Comparison of ENCODE assay signal across 28 cellular contexts in genomic region chr14:68503186-68503825, GRCh38.
A peak's percentile ranks its signal among the peaks of the same experiment; 100 is the strongest.
DNase-seq lines count a peak whose midpoint lies in the region; ATAC-seq and TF ChIP-seq lines count a peak whose summit lies in the region.
"Had no signal": no experiment of that assay in that cellular context is flagged by ENCODE, and none has a peak within 500 bp of the region (broad histone marks: within the 10 kb centered on the region; RNA-seq: fewer than 3 reads in every experiment).

No MANE protein-coding gene starts in this region.

- H3K4me2 ChIP-seq in hepatocyte: no peak overlapping the region

- no peaks in the 10 kb centered on the region for H3K79me2 ChIP-seq in hepatocyte

- no peak overlapping the region for H3K4me3 Mint-ChIP-seq in neural crest cell
- H3K4me3 Mint-ChIP-seq in CD8-positive, alpha-beta memory T cell: no peak overlapping the region
- H3K4me3 Mint-ChIP-seq in activated naive CD4-positive, alpha-beta T cell treated with anti-CD3 and anti-CD28 coated beads for 36 hours: no peak overlapping the region
- H3K4me3 Mint-ChIP-seq: activated CD4-positive, alpha-beta memory T cell treated with anti-CD3 and anti-CD28 coated beads, Interleukin-2, amount 10 ng/mL, durations not matched to agents 7 days and 5 days had no signal

- no peaks in the 10 kb centered on the region for H3K27me3 Mint-ChIP-seq in neural crest cell (ENCODE audit: low read depth)
- H3K27me3 Mint-ChIP-seq in CD8-positive, alpha-beta memory T cell: peaks cover 0 to 2% of the 10 kb centered on the region in 2 donors
- no peaks in the 10 kb centered on the region for H3K27me3 Mint-ChIP-seq in activated naive CD4-positive, alpha-beta T cell treated with anti-CD3 and anti-CD28 coated beads for 36 hours (ENCODE audit: low read depth)
- H3K27me3 Mint-ChIP-seq: activated CD4-positive, alpha-beta memory T cell treated with anti-CD3 and anti-CD28 coated beads, Interleukin-2, amount 10 ng/mL, durations not matched to agents 7 days and 5 days had no signal

- intact Hi-C loops in left cardiac atrium (cut with DNase I): no loop called here
- intact Hi-C loops in activated naive CD4-positive, alpha-beta T cell treated with anti-CD3 and anti-CD28 coated beads for 36 hours (cut with micrococcal nuclease): no loop called here

- H3K27ac ChIP-seq in cardiac muscle cell (peak overlapping the region; percentile 50), hepatocyte (peak overlapping the region; percentile 57), brain microvascular endothelial cell (no peak overlapping the region)
- H3K27ac ChIP-seq in CD8-positive, alpha-beta memory T cell (ENCODE audit: low read depth, low read length): no peak overlapping the region
- H3K27ac ChIP-seq: gastrocnemius medialis had no signal

- TF ChIP-seq CTCF in cardiac muscle cell (IDR thresholded peaks at IDR 0.05; ENCODE audit: low read depth, low read length) (no peak), hepatocyte (IDR thresholded peaks at IDR 0.05; ENCODE audit: poor library complexity) (no peak), neural crest cell (conservative IDR thresholded peaks at IDR 0.05) (no peak), brain microvascular endothelial cell (IDR thresholded peaks at IDR 0.05; ENCODE audit: low read depth, low read length, missing control alignments) (no peak)

- peaks cover 43% of the 10 kb centered on the region for H3K4me1 ChIP-seq in cardiac muscle cell (ENCODE audit: low read depth)
- H3K4me1 ChIP-seq in hepatocyte (ENCODE audit: insufficient read depth): peaks cover 34% of the 10 kb centered on the region
- H3K4me1 ChIP-seq in CD8-positive, alpha-beta memory T cell (ENCODE audit: insufficient read depth, low read length): peaks cover 73% of the 10 kb centered on the region

- CTCF ChIA-PET in CD8-positive, alpha-beta memory T cell (lab: Charles Lee): no interaction called here
- CTCF ChIA-PET in activated naive CD4-positive, alpha-beta T cell treated with anti-CD3 and anti-CD28 coated beads for 36 hours (lab: Charles Lee): interaction anchor here (0.6 kb wide), 1 partner anchor 149 kb away, joined by 4 read pairs; no protein-coding TSS in a partner anchor

- POLR2A ChIA-PET in CD8-positive, alpha-beta memory T cell (lab: Charles Lee): no interaction called here

- H2AFZ ChIP-seq in hepatocyte: no peak overlapping the region

- no peaks in the 10 kb centered on the region for H3K9me3 Mint-ChIP-seq in neural crest cell
- no peaks in the 10 kb centered on the region for H3K9me3 Mint-ChIP-seq in CD8-positive, alpha-beta memory T cell
- H3K9me3 Mint-ChIP-seq in activated naive CD4-positive, alpha-beta T cell treated with anti-CD3 and anti-CD28 coated beads for 36 hours: no peaks in the 10 kb centered on the region
- H3K9me3 Mint-ChIP-seq: activated CD4-positive, alpha-beta memory T cell treated with anti-CD3 and anti-CD28 coated beads, Interleukin-2, amount 10 ng/mL, durations not matched to agents 7 days and 5 days had no signal

- H3K27ac Mint-ChIP-seq in neural crest cell (ENCODE audit: unreplicated experiment): peak overlapping the region; percentile 78
- peak overlapping the region in 2 of 8 donors; percentile 37 to 40 for H3K27ac Mint-ChIP-seq in CD8-positive, alpha-beta memory T cell
- H3K27ac Mint-ChIP-seq in activated naive CD4-positive, alpha-beta T cell treated with anti-CD3 and anti-CD28 coated beads for 36 hours: no peak overlapping the region
- H3K27ac Mint-ChIP-seq: activated CD4-positive, alpha-beta memory T cell treated with anti-CD3 and anti-CD28 coated beads, Interleukin-2, amount 10 ng/mL, durations not matched to agents 7 days and 5 days had no signal

- no peak overlapping the region for H3K4me3 ChIP-seq in cardiac muscle cell
- H3K4me3 ChIP-seq in hepatocyte: no peak overlapping the region
- no peak overlapping the region for H3K4me3 ChIP-seq in CD8-positive, alpha-beta memory T cell (ENCODE audit: low read length)
- no peak overlapping the region for H3K4me3 ChIP-seq in brain microvascular endothelial cell (ENCODE audit: low read depth, low read length)
- H3K4me3 ChIP-seq: gastrocnemius medialis, MG63 had no signal

- H3K9me3 ChIP-seq in cardiac muscle cell (ENCODE audit: low read depth): no peaks in the 10 kb centered on the region
- H3K9me3 ChIP-seq in hepatocyte (ENCODE audit: low read depth): no peaks in the 10 kb centered on the region
- H3K9me3 ChIP-seq in CD8-positive, alpha-beta memory T cell (ENCODE audit: low read length): no peaks in the 10 kb centered on the region
- H3K9me3 ChIP-seq: gastrocnemius medialis, MG63 had no signal

- no peaks in the 10 kb centered on the region for H3K36me3 Mint-ChIP-seq in neural crest cell (ENCODE audit: low read depth)
- no peaks in the 10 kb centered on the region for H3K36me3 Mint-ChIP-seq in CD8-positive, alpha-beta memory T cell
- no peaks in the 10 kb centered on the region for H3K36me3 Mint-ChIP-seq in activated naive CD4-positive, alpha-beta T cell treated with anti-CD3 and anti-CD28 coated beads for 36 hours (ENCODE audit: low read depth)

- H3K27me3 ChIP-seq in cardiac muscle cell: no peaks in the 10 kb centered on the region
- H3K27me3 ChIP-seq in hepatocyte: no peaks in the 10 kb centered on the region
- H3K27me3 ChIP-seq in CD8-positive, alpha-beta memory T cell (ENCODE audit: insufficient read depth, low read length, poor library complexity, severe bottlenecking): no peaks in the 10 kb centered on the region
- H3K27me3 ChIP-seq in brain microvascular endothelial cell (replicated peaks): no peaks in the 10 kb centered on the region
- H3K27me3 ChIP-seq: gastrocnemius medialis, MG63 had no signal

- no peak for ATAC-seq in left cardiac atrium
- ATAC-seq: gastrocnemius medialis, Panc1 had no signal

- H3K4me1 Mint-ChIP-seq in neural crest cell: peaks cover 87% of the 10 kb centered on the region
- H3K4me1 Mint-ChIP-seq in CD8-positive, alpha-beta memory T cell: peaks cover 33 to 43% (median 36%) of the 10 kb centered on the region in 3 donors
- H3K4me1 Mint-ChIP-seq in activated naive CD4-positive, alpha-beta T cell treated with anti-CD3 and anti-CD28 coated beads for 36 hours (ENCODE audit: low read depth): peaks cover 47% of the 10 kb centered on the region

- DNase-seq in cardiac muscle cell (ENCODE audit: low read depth in 1 of 2, low spot score in 1 of 2) (no peak), left cardiac atrium (no peak), hepatocyte (ENCODE audit: low spot score) (no peak), neural crest cell (ENCODE audit: low read depth, low spot score) (no peak), Kasumi-1 (lab: John Stamatoyannopoulos, UW) (no peak), brain microvascular endothelial cell (no peak)
- no peak for DNase-seq in CD8-positive, alpha-beta memory T cell
- DNase-seq in activated naive CD4-positive, alpha-beta T cell treated with anti-CD3 and anti-CD28 coated beads for 36 hours: no peak
- DNase-seq: 8988T; activated CD4-positive, alpha-beta memory T cell treated with anti-CD3 and anti-CD28 coated beads, Interleukin-2, amount 10 ng/mL, durations not matched to agents 7 days and 5 days; activated CD4-positive, CD25-positive, alpha-beta regulatory T cell treated with anti-CD3 and anti-CD28 coated beads, Interleukin-2, amount 50 U/mL, for 72 hours; activated CD8-positive, alpha-beta memory T cell treated with anti-CD3 and anti-CD28 coated beads, Interleukin-2, amount 50 U/mL, for 4 hours; activated naive CD4-positive, alpha-beta T cell; cerebellar nuclear complex; DMS 273 treated with DMSO at 0.1 percent for 48 hours; EL; gastrocnemius medialis; H7; KG1; MG63; NCI-H1105 treated with DMSO at 0.1 percent for 48 hours; NCI-H1930; NCI-H526; occipital lobe; SHP77; stimulated activated CD4-positive, alpha-beta T cell treated with anti-CD3 and anti-CD28 coated beads, Interleukin-4, amount 100 ng/mL, for 4 hours; T-helper 2 cell had no signal

- 73% methylated on average over 7 of the region's 7 CpGs for WGBS in hepatocyte (ENCODE audit: low lambda C conversion rate, missing lambda C conversion rate)

- H3K9me2 ChIP-seq in hepatocyte (replicated peaks; ENCODE audit: insufficient read depth): no peaks in the 10 kb centered on the region

- H4K20me1 ChIP-seq in hepatocyte (ENCODE audit: insufficient read depth, poor library complexity, severe bottlenecking): no peaks in the 10 kb centered on the region

- in situ Hi-C loops in brain microvascular endothelial cell (cut with HindIII; ENCODE audit: low pct_ligation_motif_present, low sequenced_read_pairs): no loop called here

- H3K36me3 ChIP-seq in cardiac muscle cell: no peaks in the 10 kb centered on the region
- no peaks in the 10 kb centered on the region for H3K36me3 ChIP-seq in hepatocyte (replicated peaks; ENCODE audit: insufficient read depth, low read depth)
- H3K36me3 ChIP-seq in CD8-positive, alpha-beta memory T cell (ENCODE audit: insufficient read depth, low read length): no peaks in the 10 kb centered on the region
- H3K36me3 ChIP-seq in brain microvascular endothelial cell (replicated peaks): no peaks in the 10 kb centered on the region
- H3K36me3 ChIP-seq: gastrocnemius medialis, MG63 had no signal

Comparison
In these comparisons a context has a peak if more than half of its experiments do, and no peak if none do; other contexts are left out.
1. H3K27ac ChIP-seq: peak in cardiac muscle cell (single experiment) and hepatocyte (single experiment); none in CD8-positive, alpha-beta memory T cell (single experiment) and brain microvascular endothelial cell (single experiment).